ENCODE assay signal across 28 cellular contexts in genomic region chr10:116109881-116110280, GRCh38.
"Had no signal": no experiment of that assay in that cellular context is flagged by ENCODE, and none has a peak within 500 bp of the region (broad histone marks: within the 10 kb centered on the region; RNA-seq: fewer than 3 reads in every experiment).

No MANE protein-coding gene starts in this region.

- H3K27ac Mint-ChIP-seq: activated CD4-positive, alpha-beta memory T cell treated with anti-CD3 and anti-CD28 coated beads for 36 hours; activated CD4-positive, alpha-beta T cell treated with anti-CD3 and anti-CD28 coated beads for 36 hours; activated CD4-positive, alpha-beta T cell treated with anti-CD3 and anti-CD28 coated beads, Interleukin-2, amount 10 ng/mL, durations not matched to agents 24 days and 14 days; activated CD8-positive, alpha-beta T cell treated with anti-CD3 and anti-CD28 coated beads, Interleukin-2, amount 10 ng/mL, durations not matched to agents 7 days and 5 days; activated naive CD8-positive, alpha-beta T cell; activated T-helper 17 cell treated with anti-CD3 and anti-CD28 coated beads, Interleukin-2, amount 50 U/mL, for 72 hours; endodermal cell; T-helper 17 cell; T-helper 2 cell treated with Interferon-gamma antibody and Interleukin-4, amounts not matched to agents 5 μg/mL and 100 μg/mL, for 36 hours had no signal

- H3K9me3 Mint-ChIP-seq: activated CD4-positive, alpha-beta memory T cell treated with anti-CD3 and anti-CD28 coated beads for 36 hours; activated CD4-positive, alpha-beta T cell treated with anti-CD3 and anti-CD28 coated beads, Interleukin-2, amount 10 ng/mL, durations not matched to agents 24 days and 14 days; activated T-cell treated with anti-CD3 and anti-CD28 coated beads, Interleukin-2, amount 50 U/mL, for 4 hours; activated T-helper 17 cell treated with anti-CD3 and anti-CD28 coated beads, Interleukin-2, amount 50 U/mL, for 72 hours; T-helper 2 cell treated with Interferon-gamma antibody and Interleukin-4, amounts not matched to agents 5 μg/mL and 100 μg/mL, for 36 hours had no signal

- H3K36me3 ChIP-seq: brain microvascular endothelial cell had no signal

- H3K4me3 Mint-ChIP-seq: activated CD4-positive, alpha-beta memory T cell treated with anti-CD3 and anti-CD28 coated beads for 36 hours; activated CD4-positive, alpha-beta T cell treated with anti-CD3 and anti-CD28 coated beads for 36 hours; activated CD4-positive, alpha-beta T cell treated with anti-CD3 and anti-CD28 coated beads, Interleukin-2, amount 10 ng/mL, durations not matched to agents 24 days and 14 days; activated CD8-positive, alpha-beta T cell treated with anti-CD3 and anti-CD28 coated beads, Interleukin-2, amount 10 ng/mL, durations not matched to agents 7 days and 5 days; activated naive CD8-positive, alpha-beta T cell; activated T-cell treated with anti-CD3 and anti-CD28 coated beads, Interleukin-2, amount 50 U/mL, for 4 hours; activated T-helper 17 cell treated with anti-CD3 and anti-CD28 coated beads, Interleukin-2, amount 50 U/mL, for 72 hours; central memory CD8-positive, alpha-beta T cell; endodermal cell; T-helper 17 cell; T-helper 2 cell treated with Interferon-gamma antibody and Interleukin-4, amounts not matched to agents 5 μg/mL and 100 μg/mL, for 36 hours had no signal

- H3K27me3 ChIP-seq: brain microvascular endothelial cell had no signal

- H3K4me1 Mint-ChIP-seq: activated CD4-positive, alpha-beta T cell treated with anti-CD3 and anti-CD28 coated beads for 36 hours; activated CD4-positive, alpha-beta T cell treated with anti-CD3 and anti-CD28 coated beads, Interleukin-2, amount 10 ng/mL, durations not matched to agents 24 days and 14 days; activated T-helper 17 cell treated with anti-CD3 and anti-CD28 coated beads, Interleukin-2, amount 50 U/mL, for 72 hours; central memory CD8-positive, alpha-beta T cell; endodermal cell; T-helper 17 cell had no signal

- DNase-seq: activated CD4-positive, alpha-beta memory T cell treated with anti-CD3 and anti-CD28 coated beads for 36 hours; activated CD4-positive, alpha-beta T cell treated with anti-CD3 and anti-CD28 coated beads for 36 hours; activated CD4-positive, alpha-beta T cell treated with anti-CD3 and anti-CD28 coated beads, Interleukin-2, amount 10 ng/mL, durations not matched to agents 24 days and 14 days; activated CD4-positive, CD25-positive, alpha-beta regulatory T cell; activated CD4-positive, CD25-positive, alpha-beta regulatory T cell treated with anti-CD3 and anti-CD28 coated beads, Interleukin-2, amount 50 U/mL, for 72 hours; activated CD8-positive, alpha-beta T cell treated with anti-CD3 and anti-CD28 coated beads, Interleukin-2, amount 10 ng/mL, durations not matched to agents 7 days and 5 days; activated effector memory CD4-positive, alpha-beta T cell treated with Interleukin-2 at 50 U/mL for 16 hours; activated gamma-delta T cell treated with Interleukin-2 at 50 U/mL for 16 hours; activated naive CD4-positive, alpha-beta T cell treated with anti-CD3 and anti-CD28 coated beads, Interleukin-2, amount 50 U/mL, for 16 hours; activated naive CD4-positive, alpha-beta T cell treated with Interleukin-2 at 50 U/mL for 16 hours; activated T-cell treated with anti-CD3 and anti-CD28 coated beads, Interleukin-2, amount 50 U/mL, for 4 hours; amniotic stem cell; anterior cingulate cortex; brain microvascular endothelial cell; cortex of kidney; dermis blood vessel endothelial cell; effector memory CD4-positive, alpha-beta T cell; endodermal cell; foreskin fibroblast; glutamatergic neuron; T-helper 1 cell; T-helper 17 cell; T1000 had no signal

- H3K27ac ChIP-seq: brain microvascular endothelial cell had no signal

- H3K27me3 Mint-ChIP-seq: activated CD4-positive, alpha-beta memory T cell treated with anti-CD3 and anti-CD28 coated beads for 36 hours; activated CD4-positive, alpha-beta T cell treated with anti-CD3 and anti-CD28 coated beads for 36 hours; activated CD4-positive, alpha-beta T cell treated with anti-CD3 and anti-CD28 coated beads, Interleukin-2, amount 10 ng/mL, durations not matched to agents 24 days and 14 days; activated naive CD8-positive, alpha-beta T cell; activated T-helper 17 cell treated with anti-CD3 and anti-CD28 coated beads, Interleukin-2, amount 50 U/mL, for 72 hours; central memory CD8-positive, alpha-beta T cell; T-helper 17 cell had no signal

- ATAC-seq: activated CD4-positive, alpha-beta T cell treated with anti-CD3 and anti-CD28 coated beads for 36 hours; activated CD8-positive, alpha-beta T cell treated with anti-CD3 and anti-CD28 coated beads, Interleukin-2, amount 10 ng/mL, durations not matched to agents 7 days and 5 days; activated T-cell treated with anti-CD3 and anti-CD28 coated beads, Interleukin-2, amount 50 U/mL, for 4 hours; activated T-helper 17 cell treated with anti-CD3 and anti-CD28 coated beads, Interleukin-2, amount 50 U/mL, for 72 hours; esophagus mucosa; T-helper 17 cell had no signal
